19 cellular contexts compared by ENCODE assay signal in the genomic region with DNA sequence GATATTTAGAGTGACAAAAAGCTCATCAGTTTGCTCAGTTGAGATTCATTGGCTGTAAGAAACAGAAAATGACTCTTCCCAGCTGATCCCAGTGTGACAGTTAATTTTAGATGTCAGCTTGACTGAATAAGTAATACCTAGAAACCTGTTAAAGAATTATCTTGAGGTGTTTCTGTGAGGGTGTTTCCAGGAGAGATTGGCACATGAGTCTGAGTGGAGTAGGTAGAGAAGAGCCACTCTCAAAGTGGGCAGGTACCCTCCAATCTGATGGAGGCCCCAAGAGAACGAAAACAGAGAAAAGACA.
"Had no signal": no experiment of that assay in that cellular context is flagged by ENCODE, and none has a peak within 500 bp of the region (broad histone marks: within the 10 kb centered on the region; RNA-seq: fewer than 3 reads in every experiment).

No MANE protein-coding gene starts in this region.

- H3K27ac Mint-ChIP-seq: activated CD4-positive, alpha-beta memory T cell treated with anti-CD3 and anti-CD28 coated beads, Interleukin-2, amount 10 ng/mL, durations not matched to agents 7 days and 5 days; activated CD4-positive, alpha-beta T cell treated with anti-CD3 and anti-CD28 coated beads, Interleukin-2, amount 10 ng/mL, durations not matched to agents 24 days and 14 days; activated naive CD4-positive, alpha-beta T cell treated with anti-CD3 and anti-CD28 coated beads for 36 hours; activated T-cell treated with anti-CD3 and anti-CD28 coated beads, Interleukin-2, amount 50 U/mL, for 72 hours; natural killer cell; stimulated activated naive CD8-positive, alpha-beta T cell treated with anti-CD3 and anti-CD28 coated beads, Interleukin-15, Interleukin-2, amounts not matched to agents 100 ng/mL and 50 ng/mL, for 24 hours had no signal

- DNase-seq: activated CD4-positive, alpha-beta memory T cell treated with anti-CD3 and anti-CD28 coated beads, Interleukin-2, amount 10 ng/mL, durations not matched to agents 7 days and 5 days; activated CD4-positive, alpha-beta T cell treated with anti-CD3 and anti-CD28 coated beads, Interleukin-2, amount 10 ng/mL, durations not matched to agents 24 days and 14 days; activated effector memory CD4-positive, alpha-beta T cell treated with Interleukin-2 at 50 U/mL for 16 hours; activated naive CD4-positive, alpha-beta T cell treated with anti-CD3 and anti-CD28 coated beads for 36 hours; activated T-cell treated with anti-CD3 and anti-CD28 coated beads, Interleukin-2, amount 50 U/mL, for 72 hours; amygdala; body of pancreas; effector memory CD4-positive, alpha-beta T cell; glutamatergic neuron; left colon; natural killer cell; ovary; stimulated activated CD4-positive, alpha-beta T cell treated with anti-CD3 and anti-CD28 coated beads, Interleukin-1b, Interleukin-23, amount 100 ng/mL, for 48 hours; substantia nigra; tibial artery had no signal

- H3K4me1 ChIP-seq: body of pancreas, prostate gland, right atrium auricular region, tibial artery had no signal

- H3K27me3 Mint-ChIP-seq: activated CD4-positive, alpha-beta memory T cell treated with anti-CD3 and anti-CD28 coated beads, Interleukin-2, amount 10 ng/mL, durations not matched to agents 7 days and 5 days; activated CD4-positive, alpha-beta T cell treated with anti-CD3 and anti-CD28 coated beads, Interleukin-2, amount 10 ng/mL, durations not matched to agents 24 days and 14 days; stimulated activated naive CD8-positive, alpha-beta T cell treated with anti-CD3 and anti-CD28 coated beads, Interleukin-15, Interleukin-2, amounts not matched to agents 100 ng/mL and 50 ng/mL, for 24 hours had no signal

- FAIRE-seq: frontal cortex had no signal

- H3K9me3 ChIP-seq: body of pancreas, ovary, prostate gland, right atrium auricular region, tibial artery had no signal

- H3K27ac ChIP-seq: body of pancreas, ovary, prostate gland, right atrium auricular region, tibial artery had no signal

- H3K4me3 ChIP-seq: body of pancreas, ovary, prostate gland, right atrium auricular region, tibial artery had no signal

- H3K4me3 Mint-ChIP-seq: activated CD4-positive, alpha-beta memory T cell treated with anti-CD3 and anti-CD28 coated beads, Interleukin-2, amount 10 ng/mL, durations not matched to agents 7 days and 5 days; activated CD4-positive, alpha-beta T cell treated with anti-CD3 and anti-CD28 coated beads, Interleukin-2, amount 10 ng/mL, durations not matched to agents 24 days and 14 days; activated naive CD4-positive, alpha-beta T cell treated with anti-CD3 and anti-CD28 coated beads for 36 hours; activated T-cell treated with anti-CD3 and anti-CD28 coated beads, Interleukin-2, amount 50 U/mL, for 72 hours; natural killer cell; stimulated activated naive CD8-positive, alpha-beta T cell treated with anti-CD3 and anti-CD28 coated beads, Interleukin-15, Interleukin-2, amounts not matched to agents 100 ng/mL and 50 ng/mL, for 24 hours had no signal

- H3K36me3 ChIP-seq: ovary, prostate gland, right atrium auricular region, tibial artery had no signal

- ATAC-seq: activated T-cell treated with anti-CD3 and anti-CD28 coated beads, Interleukin-2, amount 50 U/mL, for 72 hours; body of pancreas; left colon; natural killer cell had no signal

- H3K36me3 Mint-ChIP-seq: natural killer cell had no signal

- H3K4me1 Mint-ChIP-seq: activated CD4-positive, alpha-beta memory T cell treated with anti-CD3 and anti-CD28 coated beads, Interleukin-2, amount 10 ng/mL, durations not matched to agents 7 days and 5 days; natural killer cell had no signal

- H3K27me3 ChIP-seq: body of pancreas, ovary, right atrium auricular region, tibial artery had no signal
